21 cellular contexts compared by ENCODE assay signal in genomic region chr2:61549546-61549945, GRCh38.
"Had no signal": no experiment of that assay in that cellular context is flagged by ENCODE, and none has a peak within 500 bp of the region (broad histone marks: within the 10 kb centered on the region; RNA-seq: fewer than 3 reads in every experiment).

No MANE protein-coding gene starts in this region.

- H3K9me3 Mint-ChIP-seq: activated naive CD4-positive, alpha-beta T cell treated with anti-CD3 and anti-CD28 coated beads, Interleukin-2, amount 10 ng/mL, durations not matched to agents 7 days and 5 days; dendritic cell treated with granulocyte-macrophage colony-stimulating factor and Interleukin-4, amounts not matched to agents 40 ng/mL and 50 ng/mL, for 4 days; stimulated activated memory B cell treated with anti-CD40 and anti-IgM and Interleukin-4, amounts not matched to agents 10 μg/mL and 1 μg/mL and 100 μg/mL, for 72 hours; T-helper 2 cell treated with Interferon-gamma antibody and Interleukin-4, amounts not matched to agents 5 μg/mL and 100 μg/mL, for 36 hours had no signal

- H3K36me3 Mint-ChIP-seq: activated naive CD4-positive, alpha-beta T cell treated with anti-CD3 and anti-CD28 coated beads, Interleukin-2, amount 10 ng/mL, durations not matched to agents 7 days and 5 days; stimulated activated memory B cell treated with anti-CD40 and anti-IgM and Interleukin-4, amounts not matched to agents 10 μg/mL and 1 μg/mL and 100 μg/mL, for 72 hours had no signal

- H3K4me3 ChIP-seq: cardiac muscle cell, lower lobe of right lung, mucosa of descending colon, sigmoid colon, smooth muscle cell, stomach, suprapubic skin, tibial nerve, uterus had no signal

- H3K4me3 Mint-ChIP-seq: activated naive CD4-positive, alpha-beta T cell treated with anti-CD3 and anti-CD28 coated beads, Interleukin-2, amount 10 ng/mL, durations not matched to agents 7 days and 5 days; dendritic cell treated with granulocyte-macrophage colony-stimulating factor and Interleukin-4, amounts not matched to agents 40 ng/mL and 50 ng/mL, for 4 days; stimulated activated memory B cell treated with anti-CD40 and anti-IgM and Interleukin-4, amounts not matched to agents 10 μg/mL and 1 μg/mL and 100 μg/mL, for 72 hours; T-helper 2 cell treated with Interferon-gamma antibody and Interleukin-4, amounts not matched to agents 5 μg/mL and 100 μg/mL, for 36 hours had no signal

- H3K4me1 Mint-ChIP-seq: activated naive CD4-positive, alpha-beta T cell treated with anti-CD3 and anti-CD28 coated beads, Interleukin-2, amount 10 ng/mL, durations not matched to agents 7 days and 5 days; stimulated activated memory B cell treated with anti-CD40 and anti-IgM and Interleukin-4, amounts not matched to agents 10 μg/mL and 1 μg/mL and 100 μg/mL, for 72 hours had no signal

- H3K9me3 ChIP-seq: lower lobe of right lung, mucosa of descending colon, sigmoid colon, stomach, suprapubic skin, tibial nerve, uterus had no signal

- H3K27me3 ChIP-seq: cardiac muscle cell, sigmoid colon, stomach, suprapubic skin, tibial nerve, uterus had no signal

- DNase-seq: activated effector memory CD4-positive, alpha-beta T cell treated with anti-CD3 and anti-CD28 coated beads, Interleukin-2, amount 50 U/mL, for 16 hours; activated naive CD4-positive, alpha-beta T cell treated with anti-CD3 and anti-CD28 coated beads, Interleukin-2, amount 10 ng/mL, durations not matched to agents 7 days and 5 days; effector CD4-positive, alpha-beta T cell; foreskin melanocyte; lower lobe of right lung; mesendoderm; mucosa of descending colon; occipital lobe; posterior cingulate gyrus; sigmoid colon; stimulated activated CD4-positive, alpha-beta T cell treated with anti-CD3 and anti-CD28 coated beads, Interleukin-15, amount 100 ng/mL, for 24 hours; stomach; uterus had no signal

- H3K27me3 Mint-ChIP-seq: dendritic cell treated with granulocyte-macrophage colony-stimulating factor and Interleukin-4, amounts not matched to agents 40 ng/mL and 50 ng/mL, for 4 days; stimulated activated memory B cell treated with anti-CD40 and anti-IgM and Interleukin-4, amounts not matched to agents 10 μg/mL and 1 μg/mL and 100 μg/mL, for 72 hours had no signal

- ATAC-seq: left lobe of liver; lower lobe of right lung; mucosa of descending colon; stimulated activated memory B cell treated with anti-CD40 and anti-IgM and Interleukin-4, amounts not matched to agents 10 μg/mL and 1 μg/mL and 100 μg/mL, for 72 hours had no signal

- H3K4me1 ChIP-seq: lower lobe of right lung, sigmoid colon, stomach, suprapubic skin, tibial nerve, uterus had no signal

- H3K27ac ChIP-seq: cardiac muscle cell, lower lobe of right lung, sigmoid colon, stomach, suprapubic skin, tibial nerve, uterus had no signal

- H3K36me3 ChIP-seq: cardiac muscle cell, lower lobe of right lung, sigmoid colon, stomach, suprapubic skin, tibial nerve, uterus had no signal
